Comparison of ENCODE assay signal across 24 cellular contexts in the genomic region with DNA sequence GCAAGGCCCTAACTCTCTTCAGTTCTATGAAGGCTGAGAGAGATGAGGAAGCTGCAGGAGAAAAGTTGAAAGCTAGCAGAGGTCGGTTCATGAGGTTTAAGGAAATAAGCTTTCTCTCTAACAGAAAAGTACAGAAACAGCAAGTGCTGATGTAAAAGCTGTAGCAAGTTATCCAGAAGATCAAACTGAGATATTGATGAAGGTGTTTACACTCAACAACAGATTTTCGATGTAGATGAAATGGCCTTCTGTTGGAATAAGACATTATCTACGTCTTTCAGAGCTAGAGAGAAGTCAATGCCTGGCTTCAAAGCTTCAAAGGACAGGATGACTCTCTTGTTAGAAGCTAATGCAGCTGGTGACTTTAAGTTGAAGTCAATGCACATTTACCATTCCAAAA.
DNase-seq lines count a peak whose midpoint lies in the region; ATAC-seq, FAIRE-seq and TF ChIP-seq lines count a peak whose summit lies in the region.
"Had no signal": no experiment of that assay in that cellular context is flagged by ENCODE, and none has a peak within 500 bp of the region (broad histone marks: within the 10 kb centered on the region; RNA-seq: fewer than 3 reads in every experiment).

No MANE protein-coding gene starts in this region.

- H3K4me3 Mint-ChIP-seq in activated CD4-positive, alpha-beta T cell treated with anti-CD3 and anti-CD28 coated beads, Interleukin-2, amount 10 ng/mL, durations not matched to agents 7 days and 5 days = no peak overlapping the region
- H3K4me3 Mint-ChIP-seq in CD4-positive, alpha-beta T cell = peak overlapping the region; percentile 57
- peak overlapping the region; percentile 18 to 64 (median 41) for H3K4me3 Mint-ChIP-seq in T-cell
- H3K4me3 Mint-ChIP-seq in progenitor cell of endocrine pancreas (ENCODE audit: low read depth) = no peak overlapping the region
- H3K4me3 Mint-ChIP-seq: HFFc6 had no signal

- CTCF ChIA-PET in activated CD4-positive, alpha-beta T cell treated with anti-CD3 and anti-CD28 coated beads, Interleukin-2, amount 10 ng/mL, durations not matched to agents 7 days and 5 days (lab: Charles Lee) = interaction anchor here (1.0 to 1.9 kb wide), 3 partner anchors 11 to 32 kb away, joined by 3 to 5 read pairs (median 3); no protein-coding TSS in a partner anchor
- CTCF ChIA-PET in CD4-positive, alpha-beta T cell (lab: Charles Lee) = interaction anchor here (0.6 to 2.5 kb wide), 4 partner anchors 10 to 87 kb away, joined by 3 to 10 read pairs (median 3); no protein-coding TSS in a partner anchor
- CTCF ChIA-PET in T-cell (lab: Charles Lee) = interaction anchor here in 1 of 2 donors (0.8 kb wide), 1 partner anchor 40 kb away, joined by 3 read pairs; no protein-coding TSS in a partner anchor

- no peaks in the 10 kb centered on the region for H3K27me3 Mint-ChIP-seq in activated CD4-positive, alpha-beta T cell treated with anti-CD3 and anti-CD28 coated beads, Interleukin-2, amount 10 ng/mL, durations not matched to agents 7 days and 5 days
- H3K27me3 Mint-ChIP-seq in CD4-positive, alpha-beta T cell = no peaks in the 10 kb centered on the region
- H3K27me3 Mint-ChIP-seq in T-cell (no peaks in the 10 kb centered on the region), progenitor cell of endocrine pancreas (peaks cover 3% of the 10 kb centered on the region)

- H3K36me3 ChIP-seq in bronchial epithelial cell (ENCODE audit: control insufficient read depth, insufficient read depth, low read length) = no peaks in the 10 kb centered on the region
- H3K36me3 ChIP-seq: BLaER1, MG63 had no signal

- FAIRE-seq in bronchial epithelial cell (lab: Jason Lieb, UNC) = peak; percentile 58
- FAIRE-seq: H54, HepG2, RCC 7860 had no signal

- DNase-seq in activated CD4-positive, alpha-beta T cell treated with anti-CD3 and anti-CD28 coated beads, Interleukin-2, amount 10 ng/mL, durations not matched to agents 7 days and 5 days = no peak
- DNase-seq in activated CD4-positive, alpha-beta T cell treated with anti-CD3 and anti-CD28 coated beads for 1 hour = no peak
- no peak for DNase-seq in CD4-positive, alpha-beta T cell
- DNase-seq in T-cell (no peak), bronchial epithelial cell (ENCODE audit: low read depth) (no peak), NCI-H2171 (lab: John Stamatoyannopoulos, UW) (no peak), progenitor cell of endocrine pancreas (ENCODE audit: low spot score, unreplicated experiment) (no peak), GDM1 (lab: John Stamatoyannopoulos, UW) (no peak)
- DNase-seq: 8988T, Caco-2, DMS153, EL, HFFc6, MG63, NCI-H1092 treated with DMSO at 0.1 percent for 48 hours, NCI-H1694, NCI-H226, NCI-H524 treated with DMSO at 0.1 percent for 48 hours, Right ventricle myocardium superior had no signal

- H3K9me3 ChIP-seq in CD4-positive, alpha-beta T cell (ENCODE audit: control insufficient read depth, low read length) = no peaks in the 10 kb centered on the region
- H3K9me3 ChIP-seq: Caco-2, MG63 had no signal

- intact Hi-C loops in CD4-positive, alpha-beta T cell (cut with DNase I, micrococcal nuclease) = loop anchor here in 1 of 2 experiments (5.0 kb wide), 1 partner anchor 68 kb away; no protein-coding TSS in a partner anchor

- peak overlapping the region; percentile 75 for H3K27ac Mint-ChIP-seq in activated CD4-positive, alpha-beta T cell treated with anti-CD3 and anti-CD28 coated beads, Interleukin-2, amount 10 ng/mL, durations not matched to agents 7 days and 5 days
- peak overlapping the region; percentile 83 for H3K27ac Mint-ChIP-seq in CD4-positive, alpha-beta T cell
- H3K27ac Mint-ChIP-seq in T-cell = peak overlapping the region; percentile 66 to 87
- no peak overlapping the region for H3K27ac Mint-ChIP-seq in progenitor cell of endocrine pancreas
- H3K27ac Mint-ChIP-seq: HFFc6 had no signal

- peaks cover 55% of the 10 kb centered on the region for H3K4me1 Mint-ChIP-seq in activated CD4-positive, alpha-beta T cell treated with anti-CD3 and anti-CD28 coated beads, Interleukin-2, amount 10 ng/mL, durations not matched to agents 7 days and 5 days
- H3K4me1 Mint-ChIP-seq in CD4-positive, alpha-beta T cell (ENCODE audit: low read depth) = peaks cover 82% of the 10 kb centered on the region
- peaks cover 47 to 66% (median 60%) of the 10 kb centered on the region in 3 donors for H3K4me1 Mint-ChIP-seq in T-cell
- H3K4me1 Mint-ChIP-seq in progenitor cell of endocrine pancreas (ENCODE audit: low read depth) = no peaks in the 10 kb centered on the region

- H3K27me3 ChIP-seq in CD4-positive, alpha-beta T cell (ENCODE audit: control insufficient read depth, insufficient read depth, low read length) = no peaks in the 10 kb centered on the region
- H3K27me3 ChIP-seq in bronchial epithelial cell (ENCODE audit: control insufficient read depth, insufficient read depth, low read length) = no peaks in the 10 kb centered on the region
- H3K27me3 ChIP-seq: BLaER1, MG63 had no signal

- no peak for TF ChIP-seq CTCF in CD4-positive, alpha-beta T cell (IDR thresholded peaks at IDR 0.05)
- TF ChIP-seq CTCF in bronchial epithelial cell (IDR thresholded peaks at IDR 0.05; ENCODE audit: insufficient read depth, low read length, severe bottlenecking) (no peak), progenitor cell of endocrine pancreas (IDR thresholded peaks at IDR 0.05; ENCODE audit: unreplicated experiment) (no peak)

- no peak overlapping the region for H3K4me3 ChIP-seq in bronchial epithelial cell (ENCODE audit: low read depth, low read length)
- H3K4me3 ChIP-seq: BLaER1, MG63 had no signal

- peaks cover 14% of the 10 kb centered on the region for H3K9me3 Mint-ChIP-seq in activated CD4-positive, alpha-beta T cell treated with anti-CD3 and anti-CD28 coated beads, Interleukin-2, amount 10 ng/mL, durations not matched to agents 7 days and 5 days
- peaks cover 6% of the 10 kb centered on the region for H3K9me3 Mint-ChIP-seq in CD4-positive, alpha-beta T cell
- H3K9me3 Mint-ChIP-seq in T-cell = peaks cover 0 to 4% (median 0%) of the 10 kb centered on the region in 3 donors
- peaks cover 20% of the 10 kb centered on the region for H3K9me3 Mint-ChIP-seq in progenitor cell of endocrine pancreas (ENCODE audit: low read depth)
- H3K9me3 Mint-ChIP-seq: HFFc6 had no signal

- H3K36me3 Mint-ChIP-seq in activated CD4-positive, alpha-beta T cell treated with anti-CD3 and anti-CD28 coated beads, Interleukin-2, amount 10 ng/mL, durations not matched to agents 7 days and 5 days (ENCODE audit: low read depth) = peaks cover 14% of the 10 kb centered on the region
- no peaks in the 10 kb centered on the region for H3K36me3 Mint-ChIP-seq in CD4-positive, alpha-beta T cell (ENCODE audit: low read depth)
- H3K36me3 Mint-ChIP-seq in T-cell (no peaks in the 10 kb centered on the region), progenitor cell of endocrine pancreas (ENCODE audit: insufficient read depth) (no peaks in the 10 kb centered on the region)

- ATAC-seq in CD4-positive, alpha-beta T cell (ENCODE audit: poor library complexity) = peak; percentile 13
- ATAC-seq in T-cell (replicated peaks in 1 of 4) = peak; percentile 31 to 43 (median 36)
- ATAC-seq: HepG2 had no signal

- POLR2A ChIA-PET in activated CD4-positive, alpha-beta T cell treated with anti-CD3 and anti-CD28 coated beads, Interleukin-2, amount 10 ng/mL, durations not matched to agents 7 days and 5 days (lab: Charles Lee) = no interaction called here
- POLR2A ChIA-PET in CD4-positive, alpha-beta T cell (lab: Charles Lee) = interaction anchor here (1.0 to 1.2 kb wide), 2 partner anchors 9 to 69 kb away, joined by 3 read pairs; no protein-coding TSS in a partner anchor
- POLR2A ChIA-PET in T-cell (lab: Charles Lee) = interaction anchor here in 1 of 2 donors (0.6 kb wide), 1 partner anchor 24 kb away, joined by 3 read pairs; no protein-coding TSS in a partner anchor

- no peak overlapping the region for H3K27ac ChIP-seq in CD4-positive, alpha-beta T cell (ENCODE audit: low read depth, low read length)
- H3K27ac ChIP-seq: BLaER1, KMS-11 had no signal

Comparison
In these comparisons a context has a peak if more than half of its experiments do, and no peak if none do; other contexts are left out.
1. H3K4me3 Mint-ChIP-seq: peak in CD4-positive, alpha-beta T cell (single experiment) and T-cell (3 of 3); none in activated CD4-positive, alpha-beta T cell treated with anti-CD3 and anti-CD28 coated beads, Interleukin-2, amount 10 ng/mL, durations not matched to agents 7 days and 5 days (single experiment) and progenitor cell of endocrine pancreas (single experiment).